In the genomic region with DNA sequence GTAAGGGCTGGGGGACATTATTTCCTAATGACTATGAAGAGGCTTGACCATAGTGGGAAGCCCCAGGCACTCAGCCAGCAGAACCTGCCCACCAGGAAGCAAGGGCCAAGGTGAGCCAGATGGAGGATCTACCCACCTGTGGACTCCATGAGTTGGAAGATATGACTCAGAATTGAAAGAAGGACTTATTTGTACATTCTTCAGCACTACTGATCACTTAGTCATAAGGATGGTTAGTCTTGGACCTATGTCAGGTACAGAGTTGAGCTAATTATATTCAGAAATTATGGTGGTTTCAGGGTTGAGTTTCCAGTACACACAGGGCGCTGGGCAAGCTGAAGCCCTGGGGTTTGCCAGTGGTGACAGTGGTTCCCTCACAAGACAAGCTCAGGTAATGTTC, we compare ENCODE assay signal across 20 cellular contexts. TPM values are rescaled to one million over a fixed set of nuclear protein-coding genes. Genes with fewer than 3 reads are reported as not detected.
DNase-seq lines count a peak whose midpoint lies in the region; ATAC-seq and TF ChIP-seq lines count a peak whose summit lies in the region.
"Had no signal": no experiment of that assay in that cellular context is flagged by ENCODE, and none has a peak within 500 bp of the region (broad histone marks: within the 10 kb centered on the region; RNA-seq: fewer than 3 reads in every experiment).

No MANE protein-coding gene starts in this region.

- H3K36me3 ChIP-seq in gastroesophageal sphincter (no peaks in the 10 kb centered on the region), mucosa of descending colon (ENCODE audit: low read depth) (no peaks in the 10 kb centered on the region)
- H3K36me3 ChIP-seq: BE2C had no signal

- TF ChIP-seq EP300 in gastroesophageal sphincter (IDR thresholded peaks at IDR 0.05): no peak

- no peak overlapping the region for H3K27ac ChIP-seq in epithelial cell of prostate
- no peak overlapping the region for H3K27ac ChIP-seq in gastroesophageal sphincter
- H3K27ac ChIP-seq: body of pancreas, VCaP had no signal

- intact Hi-C loops in mucosa of descending colon (cut with DNase I, micrococcal nuclease): no loop called here

- ATAC-seq in GM18511 (IDR thresholded peaks at IDR 0.05; ENCODE audit: unreplicated experiment) (peak; percentile 88), GM21390 (IDR thresholded peaks at IDR 0.05; ENCODE audit: unreplicated experiment) (peak; percentile 91), HG03175 (IDR thresholded peaks at IDR 0.05; ENCODE audit: unreplicated experiment) (peak; percentile 61), gastroesophageal sphincter (no peak), mucosa of descending colon (no peak)
- ATAC-seq: body of pancreas, left colon had no signal

- H3K9me3 ChIP-seq in gastroesophageal sphincter (peaks cover 0 to 9% (median 0%) of the 10 kb centered on the region in 3 donors), mucosa of descending colon (no peaks in the 10 kb centered on the region)
- H3K9me3 ChIP-seq: BE2C, body of pancreas had no signal

- no peak overlapping the region for H3K4me3 ChIP-seq in gastroesophageal sphincter
- no peak overlapping the region for H3K4me3 ChIP-seq in mucosa of descending colon
- H3K4me3 ChIP-seq: body of pancreas had no signal

- H3K27me3 ChIP-seq in gastroesophageal sphincter: peaks cover 17% of the 10 kb centered on the region
- H3K27me3 ChIP-seq: BE2C, body of pancreas had no signal

- H3K4me1 ChIP-seq in gastroesophageal sphincter (no peaks in the 10 kb centered on the region), mucosa of descending colon (ENCODE audit: low read depth) (no peaks in the 10 kb centered on the region)
- H3K4me1 ChIP-seq: BE2C, body of pancreas had no signal

- TF ChIP-seq CTCF in gastroesophageal sphincter (IDR thresholded peaks at IDR 0.05) (no peak), mucosa of descending colon (IDR thresholded peaks at IDR 0.05) (no peak)

- peak; percentile 6 for DNase-seq in epithelial cell of prostate (ENCODE audit: low read depth, low spot score)
- no peak for DNase-seq in NCI-H187 treated with DMSO at 0.1 percent for 48 hours (lab: John Stamatoyannopoulos, UW)
- DNase-seq in mucosa of descending colon: no peak
- DNase-seq in NCI-H146 (lab: John Stamatoyannopoulos, UW): no peak
- DNase-seq: BE2C, body of pancreas, hypothalamus, left colon, NCI-H2029, NCI-H524 treated with DMSO at 0.1 percent for 48 hours, small intestine had no signal

- WGBS in gastroesophageal sphincter (ENCODE audit: low coverage in 1 of 2), 2 donors: 83% methylated on average over 1 of the region's 1 CpG; no CpG with 5 or more reads in 1 of the 2 donors

- TF ChIP-seq POLR2A in gastroesophageal sphincter (IDR thresholded peaks at IDR 0.05): no peak

RNA-seq across cellular contexts. Expression of gene GRIN2A, which starts 24.0 kb away (rescaled TPM):
- total RNA-seq in gastroesophageal sphincter (10 to 100 TPM in 2 of 4 donors, 1 to 10 TPM in 1, under 1 TPM in 1; 0.25 to 26.1 (median 13.5) TPM), mucosa of descending colon (under 1 TPM; 0.39 to 0.57 (median 0.49) TPM)
- total RNA-seq: activated CD8-positive, alpha-beta memory T cell treated with anti-CD3 and anti-CD28 coated beads for 36 hours; dermis microvascular lymphatic vessel endothelial cell; HT-29; osteocyte had no signal

Comparison
In these comparisons a context has a peak if more than half of its experiments do, and no peak if none do; other contexts are left out.
1. ATAC-seq: peak in GM18511 (single experiment), GM21390 (single experiment) and HG03175 (single experiment); none in gastroesophageal sphincter (single experiment) and mucosa of descending colon (single experiment).